ENCODE assay signal across 1 cellular context in the genomic region with DNA sequence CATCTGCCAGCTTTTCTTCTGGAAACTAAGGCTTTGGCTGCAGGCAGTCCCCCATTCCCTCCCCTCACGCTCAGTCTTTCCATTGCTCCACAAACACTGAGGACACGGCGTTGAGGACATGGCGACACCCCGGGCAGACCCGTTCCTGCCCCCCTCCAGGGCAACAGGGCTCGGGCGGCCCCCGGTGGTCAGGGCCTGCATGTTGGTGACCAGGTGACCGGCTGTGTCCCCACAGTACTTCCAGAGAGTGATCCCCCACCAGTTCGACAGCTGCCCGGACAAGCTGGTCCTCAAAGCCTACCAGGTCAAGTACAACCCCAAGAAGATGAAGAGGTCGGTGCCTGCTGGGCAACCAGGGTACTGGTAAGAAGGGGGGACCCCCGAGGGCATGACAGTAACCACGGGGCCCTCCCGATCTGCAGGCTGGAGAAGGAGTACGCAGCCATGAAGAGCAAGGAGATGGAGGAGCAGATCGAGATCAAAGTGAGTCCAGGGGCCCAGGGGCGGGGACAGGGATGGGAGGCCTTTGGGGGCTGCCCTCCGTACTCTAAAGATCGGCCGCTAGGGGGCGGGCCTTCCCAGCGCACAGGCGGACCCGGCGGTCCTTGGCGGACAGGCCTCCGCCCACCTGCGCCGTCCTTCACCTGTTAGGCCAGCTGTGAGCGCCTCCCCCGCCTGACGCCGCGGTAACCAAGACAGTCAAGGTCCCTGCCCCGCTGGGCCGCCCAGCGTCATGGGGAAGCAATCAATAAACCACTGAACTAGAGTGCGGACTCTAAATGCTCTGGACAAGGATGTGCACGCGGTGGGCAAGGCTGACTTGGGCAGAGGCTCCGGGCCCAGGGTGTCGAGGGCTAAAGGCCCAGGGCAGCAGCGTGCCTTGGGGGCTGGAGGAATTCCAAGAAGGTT.
TF ChIP-seq lines count a peak whose summit lies in the region.

No MANE protein-coding gene starts in this region.

TF ChIP-seq in endothelial cell of umbilical vein, 7 proteins besides CTCF, POLR2A, EP300 and RAD21:
- TF ChIP-seq, protein P1, sequence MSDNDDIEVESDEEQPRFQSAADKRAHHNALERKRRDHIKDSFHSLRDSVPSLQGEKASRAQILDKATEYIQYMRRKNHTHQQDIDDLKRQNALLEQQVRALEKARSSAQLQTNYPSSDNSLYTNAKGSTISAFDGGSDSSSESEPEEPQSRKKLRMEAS (IDR thresholded peaks at IDR 0.05; ENCODE audit: insufficient read depth, insufficient read length): no peak
- TF ChIP-seq FOS (IDR thresholded peaks at IDR 0.05; ENCODE audit: borderline replicate concordance, insufficient read depth, low read length) (no peak), POLR2AphosphoS5 (IDR thresholded peaks at IDR 0.05; ENCODE audit: insufficient read depth, low read depth, low read length) (no peak), JUN (IDR thresholded peaks at IDR 0.05; ENCODE audit: borderline replicate concordance, insufficient read depth, insufficient read length, low read depth) (no peak), EZH2 (IDR thresholded peaks at IDR 0.05; ENCODE audit: borderline replicate concordance, low read depth, low read length, severe bottlenecking) (no peak), MYC (IDR thresholded peaks at IDR 0.05; ENCODE audit: low read depth, low read length) (no peak), GATA2 (IDR thresholded peaks at IDR 0.05; ENCODE audit: insufficient read depth, insufficient read length, low read depth, low read length) (no peak)
